ENCODE assay signal across 12 cellular contexts in the genomic region with DNA sequence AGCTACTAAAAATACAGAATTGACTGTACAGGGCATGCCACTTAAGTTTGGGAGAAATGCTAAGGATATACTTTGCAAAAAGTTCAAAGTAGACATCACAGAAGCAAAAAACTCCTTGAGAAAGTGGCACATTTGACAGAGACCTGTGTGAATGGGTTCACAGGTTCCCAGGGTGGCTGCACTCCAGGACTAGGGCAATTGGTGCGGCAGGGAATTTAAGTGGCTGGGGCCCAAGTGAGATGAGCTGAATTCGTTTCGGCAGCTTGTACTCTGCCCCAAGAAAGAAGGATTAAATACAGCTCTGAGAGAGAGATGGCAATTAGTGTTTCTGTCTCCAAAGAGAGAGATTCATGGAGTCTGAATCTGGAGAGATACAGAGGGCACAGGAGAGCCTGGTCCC.
DNase-seq lines count a peak whose midpoint lies in the region; ATAC-seq, FAIRE-seq and TF ChIP-seq lines count a peak whose summit lies in the region.
"Had no signal": no experiment of that assay in that cellular context is flagged by ENCODE, and none has a peak within 500 bp of the region (broad histone marks: within the 10 kb centered on the region; RNA-seq: fewer than 3 reads in every experiment).

No MANE protein-coding gene starts in this region.

- H3K27ac Mint-ChIP-seq in WTC11 = peak overlapping the region; percentile 77
- no peak overlapping the region for H3K27ac Mint-ChIP-seq in MCF 10A (ENCODE audit: low read depth, unreplicated experiment)

- no peak overlapping the region for H4K8ac ChIP-seq in H1 (ENCODE audit: extremely low read depth, insufficient read depth, low read length)
- no peak overlapping the region for H4K8ac ChIP-seq in mesendoderm (ENCODE audit: low read depth, low read length)

- no peak overlapping the region for H3K4me2 ChIP-seq in H1 (ENCODE audit: insufficient read depth in 1 of 2, low read depth in 2 of 2, low read length in 2 of 2)
- no peak overlapping the region for H3K4me2 ChIP-seq in mesendoderm (ENCODE audit: low read length)

- H3K27ac ChIP-seq in H1 (ENCODE audit: low read depth, low read length) (no peak overlapping the region), mesendoderm (ENCODE audit: low read depth, low read length) (no peak overlapping the region), thyroid gland (no peak overlapping the region)
- H3K27ac ChIP-seq: SJCRH30 had no signal

- H3K79me2 ChIP-seq in H1 (ENCODE audit: control insufficient read depth in 1 of 2, insufficient read depth in 2 of 2, low read length in 2 of 2) (no peaks in the 10 kb centered on the region), mesendoderm (ENCODE audit: control insufficient read depth, insufficient read depth, low read length) (no peaks in the 10 kb centered on the region)

- no peaks in the 10 kb centered on the region for H3K23me2 ChIP-seq in H1 (ENCODE audit: low read depth, low read length)

- DNase-seq in WTC11 (ENCODE audit: low spot score) (no peak), H1 (ENCODE audit: low read depth in 1 of 2, low spot score in 2 of 2) (no peak), mesendoderm (no peak), thyroid gland (peak; percentile 18 to 36), GM12892 (ENCODE audit: insufficient read length) (no peak), MCF 10A (ENCODE audit: unreplicated experiment) (no peak), DMS53 treated with DMSO at 0.1 percent for 48 hours (lab: John Stamatoyannopoulos, UW; ENCODE audit: unreplicated experiment) (no peak)
- DNase-seq: NCI-H146, NCI-H2081 treated with DMSO at 0.1 percent for 48 hours, NCI-H526, SJCRH30 had no signal

- H3K4me1 Mint-ChIP-seq in WTC11 (peaks cover 33% of the 10 kb centered on the region), MCF 10A (ENCODE audit: insufficient read depth, unreplicated experiment) (no peaks in the 10 kb centered on the region)

- H3K56ac ChIP-seq in H1 (replicated peaks; ENCODE audit: insufficient read length, low read depth, low read length) (no peak overlapping the region), mesendoderm (ENCODE audit: low read length) (no peak overlapping the region)

- no peak overlapping the region; the same call in 1 of the 2 replicates for H2BK12ac ChIP-seq in H1 (ENCODE audit: low read depth, low read length)

- H4K91ac ChIP-seq in H1 (replicated peaks; ENCODE audit: insufficient read length, low read length) = no peak overlapping the region

- H3K79me1 ChIP-seq in H1 (ENCODE audit: low read depth, low read length) (no peaks in the 10 kb centered on the region), mesendoderm (ENCODE audit: low read length) (no peaks in the 10 kb centered on the region)

- no peaks in the 10 kb centered on the region for H3K36me3 ChIP-seq in H1 (ENCODE audit: control insufficient read depth in 2 of 4, insufficient read depth in 4 of 4, low read length in 3 of 4)
- no peaks in the 10 kb centered on the region for H3K36me3 ChIP-seq in mesendoderm (ENCODE audit: control insufficient read depth, insufficient read depth, low read length)
- no peaks in the 10 kb centered on the region for H3K36me3 ChIP-seq in thyroid gland
- H3K36me3 ChIP-seq: HAP-1, SJCRH30 had no signal

- no peak overlapping the region for H3K4me3 Mint-ChIP-seq in WTC11
- no peak overlapping the region for H3K4me3 Mint-ChIP-seq in MCF 10A (ENCODE audit: unreplicated experiment)

- no peak for TF ChIP-seq EP300 in H1 (IDR thresholded peaks at IDR 0.05; ENCODE audit: borderline replicate concordance in 1 of 2, low read depth in 2 of 2, low read length in 2 of 2)

- no peak overlapping the region for H3K9ac ChIP-seq in H1 (replicated peaks in 1 of 4; ENCODE audit: extremely low read depth in 1 of 4, low read depth in 3 of 4, low read length in 3 of 4)
- no peak overlapping the region for H3K9ac ChIP-seq in mesendoderm (ENCODE audit: low read length)

- BruUV-seq in MCF 10A (replicated peaks; lab: Mats Ljungman, UMichigan) = no TSS peak

- H3K9me3 ChIP-seq in H1 (ENCODE audit: insufficient read depth in 2 of 2, low read depth in 1 of 2, low read length in 1 of 2) = no peaks in the 10 kb centered on the region
- no peaks in the 10 kb centered on the region for H3K9me3 ChIP-seq in thyroid gland
- H3K9me3 ChIP-seq: HAP-1, SJCRH30 had no signal

- no peak for TF ChIP-seq RAD21 in H1 (IDR thresholded peaks at IDR 0.05 in 1 of 2, conservative IDR thresholded peaks at IDR 0.05 in 1 of 2; ENCODE audit: low read depth in 2 of 2, low read length in 2 of 2)

- TF ChIP-seq POLR2A in H1 (IDR thresholded peaks at IDR 0.05; ENCODE audit: control extremely low read depth in 1 of 2, low read depth in 2 of 2, low read length in 2 of 2) (no peak), thyroid gland (IDR thresholded peaks at IDR 0.05) (no peak), GM12892 (IDR thresholded peaks at IDR 0.05; ENCODE audit: low read depth, low read length) (no peak)

- H3K27me3 Mint-ChIP-seq in WTC11 (ENCODE audit: low read depth) (no peaks in the 10 kb centered on the region), MCF 10A (ENCODE audit: insufficient read depth, unreplicated experiment) (no peaks in the 10 kb centered on the region)

- no peak overlapping the region for H2BK120ac ChIP-seq in H1 (replicated peaks; ENCODE audit: low read depth, low read length)
- no peak overlapping the region for H2BK120ac ChIP-seq in mesendoderm (ENCODE audit: low read depth, low read length)

- H3K4me1 ChIP-seq in H1 (replicated peaks in 1 of 4; ENCODE audit: control insufficient read depth in 3 of 4, insufficient read depth in 4 of 4, low read length in 3 of 4) (peaks cover 0 to 3% (median 1%) of the 10 kb centered on the region in 4 experiments; a peak in 1 of 7 replicates), mesendoderm (ENCODE audit: control insufficient read depth, low read depth, low read length) (no peaks in the 10 kb centered on the region), thyroid gland (peaks cover 9 to 13% of the 10 kb centered on the region in 2 donors)
- H3K4me1 ChIP-seq: SJCRH30 had no signal

- H2AFZ ChIP-seq in H1 (ENCODE audit: low read length) = 0 out of 2 replicates have a peak overlapping the region, but pooled peaks have one; percentile 41

- FAIRE-seq in H1 (lab: Jason Lieb, UNC) = no peak
- FAIRE-seq in GM12892 (lab: Jason Lieb, UNC) = no peak

- H3K27me3 ChIP-seq in H1 (replicated peaks in 1 of 4; ENCODE audit: control insufficient read depth in 3 of 4, extremely low read depth in 1 of 4, insufficient read depth in 3 of 4, low read length in 3 of 4) (no peaks in the 10 kb centered on the region), mesendoderm (ENCODE audit: insufficient read depth, low read length, poor library complexity) (no peaks in the 10 kb centered on the region), thyroid gland (no peaks in the 10 kb centered on the region)
- H3K27me3 ChIP-seq: SJCRH30 had no signal

- H3K4me3 ChIP-seq in H1 (ENCODE audit: extremely low read depth in 1 of 4, insufficient read depth in 2 of 4, low read depth in 3 of 4, low read length in 4 of 4) (no peak overlapping the region), mesendoderm (ENCODE audit: low read length) (no peak overlapping the region), thyroid gland (replicated peaks in 1 of 3) (no peak overlapping the region)
- H3K4me3 ChIP-seq: HAP-1, SJCRH30 had no signal

- H4K20me1 ChIP-seq in H1 (replicated peaks in 1 of 2; ENCODE audit: control insufficient read depth in 1 of 2, insufficient read depth in 2 of 2, low read length in 2 of 2) = no peaks in the 10 kb centered on the region

- H3K36me3 Mint-ChIP-seq in WTC11 = no peaks in the 10 kb centered on the region
- peaks cover 12% of the 10 kb centered on the region for H3K36me3 Mint-ChIP-seq in MCF 10A (ENCODE audit: insufficient read depth, unreplicated experiment)

- H2AK5ac ChIP-seq in H1 (ENCODE audit: low read depth, low read length) = no peak overlapping the region
- H2AK5ac ChIP-seq in mesendoderm (ENCODE audit: low read length) = no peak overlapping the region

- TF ChIP-seq CTCF in WTC11 (IDR thresholded peaks at IDR 0.05) (no peak), H1 (IDR thresholded peaks at IDR 0.05; ENCODE audit: control extremely low read depth in 1 of 3, insufficient read depth in 1 of 3, low read depth in 1 of 3, low read length in 3 of 3) (no peak), thyroid gland (IDR thresholded peaks at IDR 0.05) (no peak), MCF 10A (IDR thresholded peaks at IDR 0.05; ENCODE audit: unreplicated experiment) (no peak)

- H3K14ac ChIP-seq in H1 (ENCODE audit: insufficient read length) = no peak overlapping the region

- intact Hi-C loops in thyroid gland (cut with DNase I) (no loop called here), MCF 10A (cut with micrococcal nuclease) (no loop called here)

- H4K5ac ChIP-seq in H1 (ENCODE audit: insufficient read length, low read depth, low read length) (no peak overlapping the region), mesendoderm (ENCODE audit: low read length) (no peak overlapping the region)

- H3K23ac ChIP-seq in H1 (ENCODE audit: insufficient read length) (no peak overlapping the region), mesendoderm (ENCODE audit: low read length) (no peak overlapping the region)

- H3K18ac ChIP-seq in H1 (ENCODE audit: extremely low read depth, low read length) = no peak overlapping the region; the same call in 1 of the 2 replicates
- peak overlapping the region; percentile 2 for H3K18ac ChIP-seq in mesendoderm (ENCODE audit: low read length)

- POLR2A ChIA-PET in WTC11 (lab: Charles Lee) = no interaction called here
- POLR2A ChIA-PET in H1 (lab: Charles Lee; ENCODE audit: partially characterized antibody) = no interaction called here
- POLR2A ChIA-PET in MCF 10A (lab: Yijun Ruan, JAX) = interaction anchor here (0.7 kb wide), 1 partner anchor 155 kb away, joined by 3 read pairs; no protein-coding TSS in a partner anchor

- H3K9me3 Mint-ChIP-seq in WTC11 = peaks cover 5% of the 10 kb centered on the region; the same call in 1 of the 2 replicates
- no peaks in the 10 kb centered on the region for H3K9me3 Mint-ChIP-seq in MCF 10A (ENCODE audit: unreplicated experiment)

- peak; percentile 74 for ATAC-seq in WTC11

- H2BK20ac ChIP-seq in H1 (ENCODE audit: low read length) = no peak overlapping the region

- H2BK15ac ChIP-seq in H1 (ENCODE audit: low read length) (no peak overlapping the region), mesendoderm (replicated peaks; ENCODE audit: low read depth) (no peak overlapping the region)

- 69% methylated on average over 3 of the region's 3 CpGs; no CpG with 5 or more reads in 1 of the 2 experiments for WGBS in H1 (ENCODE audit: extremely low coverage in 1 of 2, insufficient coverage in 1 of 2, insufficient read length in 1 of 2, insufficient replicate concordance in 2 of 2, low coverage in 1 of 2, low lambda C conversion rate in 2 of 2, missing lambda C conversion rate in 1 of 2), 2 experiments
- WGBS in mesendoderm (ENCODE audit: extremely low coverage, insufficient coverage, low lambda C conversion rate) = no CpG with 5 or more reads among the region's 3 CpGs
- 57 to 58% methylated on average over 3 of the region's 3 CpGs for WGBS in thyroid gland, 2 donors

- CTCF ChIA-PET in WTC11 (lab: Charles Lee) = no interaction called here
- CTCF ChIA-PET in H1 (lab: Charles Lee; ENCODE audit: partially characterized antibody) = interaction anchor here (0.6 to 1.9 kb wide), 5 partner anchors 8 to 1267 kb away, joined by 3 to 8 read pairs (median 3); no protein-coding TSS in a partner anchor
- CTCF ChIA-PET in MCF 10A (lab: Yijun Ruan, JAX) = interaction anchor here (1.0 kb wide), 1 partner anchor 159 kb away, joined by 3 read pairs; no protein-coding TSS in a partner anchor

- H3K4ac ChIP-seq in H1 (replicated peaks; ENCODE audit: insufficient read length, low read depth, low read length) (no peak overlapping the region), mesendoderm (ENCODE audit: low read depth, low read length) (no peak overlapping the region)

- no peak overlapping the region for H2BK5ac ChIP-seq in H1 (ENCODE audit: low read depth, low read length)
- no peak overlapping the region for H2BK5ac ChIP-seq in mesendoderm (ENCODE audit: low read length)

Comparison
In these comparisons a context has a peak if more than half of its experiments do, and no peak if none do; other contexts are left out.
1. DNase-seq: peak in thyroid gland (2 of 2); none in WTC11 (single experiment), H1 (0 of 2), mesendoderm (single experiment), GM12892 (single experiment), MCF 10A (single experiment) and DMS53 treated with DMSO at 0.1 percent for 48 hours (single experiment).